In genomic region chr3:8975081-8976020, GRCh38 we compare ENCODE assay signal across 25 cellular contexts. TPM values are rescaled to one million over a fixed set of nuclear protein-coding genes. Genes with fewer than 3 reads are reported as not detected.
DNase-seq lines count a peak whose midpoint lies in the region; ATAC-seq and TF ChIP-seq lines count a peak whose summit lies in the region.
"Had no signal": no experiment of that assay in that cellular context is flagged by ENCODE, and none has a peak within 500 bp of the region (broad histone marks: within the 10 kb centered on the region; RNA-seq: fewer than 3 reads in every experiment).

No MANE protein-coding gene starts in this region.

- no peak overlapping the region for H2BK12ac ChIP-seq in neuronal stem cell (ENCODE audit: low read length)

- TF ChIP-seq CTCF in Panc1 (IDR thresholded peaks at IDR 0.05) = no peak
- TF ChIP-seq CTCF in foreskin keratinocyte (conservative IDR thresholded peaks at IDR 0.05) = no peak
- TF ChIP-seq CTCF in prostate gland (IDR thresholded peaks at IDR 0.05) = no peak

- peaks cover 0 to 21% (median 3%) of the 10 kb centered on the region in 11 donors for H3K9me3 Mint-ChIP-seq in naive thymus-derived CD4-positive, alpha-beta T cell
- H3K9me3 Mint-ChIP-seq: CD4-positive, alpha-beta T cell had no signal

- intact Hi-C loops in Panc1 (cut with micrococcal nuclease; ENCODE audit: unreplicated experiment) (no loop called here), prostate gland (cut with DNase I) (no loop called here)
- intact Hi-C loops in naive thymus-derived CD4-positive, alpha-beta T cell (cut with micrococcal nuclease) = no loop called here

- TF ChIP-seq POLR2A in prostate gland (IDR thresholded peaks at IDR 0.05) = no peak

- H3K23ac ChIP-seq in neuronal stem cell (ENCODE audit: low read depth, low read length, poor library complexity) = no peak overlapping the region

- no peaks in the 10 kb centered on the region for H3K4me1 ChIP-seq in Panc1 (ENCODE audit: control insufficient read depth, insufficient read depth, low read length)
- H3K4me1 ChIP-seq in foreskin keratinocyte = no peaks in the 10 kb centered on the region
- peaks cover 0 to 4% of the 10 kb centered on the region in 2 donors for H3K4me1 ChIP-seq in neuronal stem cell (ENCODE audit: control insufficient read depth in 2 of 2, insufficient read depth in 1 of 2, low read depth in 1 of 2, low read length in 2 of 2)
- H3K4me1 ChIP-seq in naive thymus-derived CD4-positive, alpha-beta T cell (ENCODE audit: control insufficient read depth in 2 of 2, insufficient read depth in 2 of 2, low read length in 2 of 2) = no peaks in the 10 kb centered on the region
- H3K4me1 ChIP-seq in prostate gland (replicated peaks) = no peaks in the 10 kb centered on the region
- H3K4me1 ChIP-seq: A549, SJSA1 had no signal

- H4K8ac ChIP-seq in neuronal stem cell (ENCODE audit: low read depth, low read length) = no peak overlapping the region

- peak overlapping the region; percentile 38 for H3K9ac ChIP-seq in neuronal stem cell (ENCODE audit: low read depth, low read length, poor library complexity)
- H3K9ac ChIP-seq: BLaER1 treated with 17β-estradiol and CSF1 and Interleukin-3, amounts not matched to agents 10 nM and 100 nM had no signal

- H3K4me3 Mint-ChIP-seq in naive thymus-derived CD4-positive, alpha-beta T cell = no peak overlapping the region
- H3K4me3 Mint-ChIP-seq: CD4-positive, alpha-beta T cell had no signal

- POLR2A ChIA-PET in Panc1 (lab: Charles Lee) = no interaction called here
- POLR2A ChIA-PET in naive thymus-derived CD4-positive, alpha-beta T cell (lab: Charles Lee) = no interaction called here

- H3K27ac Mint-ChIP-seq in naive thymus-derived CD4-positive, alpha-beta T cell = peak overlapping the region in 1 of 9 donors; percentile 25
- H3K27ac Mint-ChIP-seq: CD4-positive, alpha-beta T cell had no signal

- H3K36me3 Mint-ChIP-seq in naive thymus-derived CD4-positive, alpha-beta T cell = peaks cover 0 to 4% (median 0%) of the 10 kb centered on the region in 5 donors

- no peak overlapping the region for H4K91ac ChIP-seq in neuronal stem cell (ENCODE audit: low read depth, low read length, poor library complexity)

- DNase-seq in HK-2 (ENCODE audit: unreplicated experiment) (peak; percentile 17), Panc1 (ENCODE audit: low read depth, low spot score) (no peak), foreskin keratinocyte (no peak), neuronal stem cell (ENCODE audit: low spot score) (no peak), prostate gland (ENCODE audit: low spot score) (no peak)
- no peak for DNase-seq in NK-92 treated with Interleukin-12 subunit alpha and Interleukin-12 subunit beta, amount 100 ng/mL, for 24 hours (lab: John Stamatoyannopoulos, UW)
- no peak for DNase-seq in naive thymus-derived CD4-positive, alpha-beta T cell
- DNase-seq: AML-193; CD4-positive, alpha-beta T cell; DMS53; Kasumi-1; NCI-H1105; NCI-H146; NCI-H1930; NCI-H2107; NCI-H524; NCI-H774; PC-9; Right ventricle myocardium superior; RPMI8226 had no signal

- no peak overlapping the region for H2BK120ac ChIP-seq in neuronal stem cell (ENCODE audit: low read depth, low read length)

- WGBS in neuronal stem cell (ENCODE audit: extremely low coverage in 2 of 2, insufficient read length in 2 of 2, insufficient replicate concordance in 1 of 2), 2 donors = no CpG with 5 or more reads among the region's 11 CpGs
- WGBS in prostate gland = 69% methylated on average over 11 of the region's 11 CpGs

- no peak overlapping the region for H2AK5ac ChIP-seq in neuronal stem cell (ENCODE audit: low read depth, low read length)

- in situ Hi-C loops in Panc1 (cut with HindIII; ENCODE audit: low pct_unique_long_range_greater_than_20kb, low sequenced_read_pairs) = no loop called here

- no peaks in the 10 kb centered on the region for H3K79me1 ChIP-seq in neuronal stem cell (ENCODE audit: low read depth, low read length)

- BruUV-seq in Panc1 (replicated peaks; lab: Mats Ljungman, UMichigan) = no TSS peak

- H3K27me3 Mint-ChIP-seq in naive thymus-derived CD4-positive, alpha-beta T cell = peaks cover 0 to 15% (median 11%) of the 10 kb centered on the region in 5 donors

- no peak overlapping the region for H2BK15ac ChIP-seq in neuronal stem cell (ENCODE audit: low read length)

- no peaks in the 10 kb centered on the region for H3K9me3 ChIP-seq in Panc1 (ENCODE audit: control insufficient read depth, insufficient read depth, low read depth, low read length)
- H3K9me3 ChIP-seq in neuronal stem cell (replicated peaks in 1 of 2; ENCODE audit: control insufficient read depth in 2 of 2, insufficient read depth in 1 of 2, low read depth in 1 of 2, low read length in 2 of 2) = peaks cover 2 to 6% of the 10 kb centered on the region in 2 donors
- peaks cover 0 to 10% (median 0%) of the 10 kb centered on the region in 3 experiments for H3K9me3 ChIP-seq in naive thymus-derived CD4-positive, alpha-beta T cell (ENCODE audit: control insufficient read depth in 2 of 3, low read length in 3 of 3)
- H3K9me3 ChIP-seq in prostate gland = no peaks in the 10 kb centered on the region

- H3K18ac ChIP-seq in neuronal stem cell (ENCODE audit: low read length) = peak overlapping the region; percentile 84

- H2BK5ac ChIP-seq in neuronal stem cell (ENCODE audit: low read length) = peak overlapping the region; percentile 54

- H3K27me3 ChIP-seq in Panc1 (ENCODE audit: control insufficient read depth, insufficient read depth, low read length) = no peaks in the 10 kb centered on the region
- peaks cover 9% of the 10 kb centered on the region for H3K27me3 ChIP-seq in foreskin keratinocyte
- H3K27me3 ChIP-seq in neuronal stem cell (ENCODE audit: control insufficient read depth in 3 of 3, insufficient read depth in 3 of 3, low read depth in 1 of 3, low read length in 3 of 3) = no peaks in the 10 kb centered on the region
- H3K27me3 ChIP-seq in naive thymus-derived CD4-positive, alpha-beta T cell (ENCODE audit: control insufficient read depth in 2 of 2, insufficient read depth in 2 of 2, low read length in 2 of 2) = no peaks in the 10 kb centered on the region
- no peaks in the 10 kb centered on the region for H3K27me3 ChIP-seq in prostate gland (replicated peaks; ENCODE audit: insufficient read depth)
- H3K27me3 ChIP-seq: BLaER1 treated with 17β-estradiol and CSF1 and Interleukin-3, amounts not matched to agents 10 nM and 100 nM; SJSA1 had no signal

- H3K4me3 ChIP-seq in Panc1 (ENCODE audit: low read depth in 2 of 2, low read length in 2 of 2) = no peak overlapping the region
- no peak overlapping the region for H3K4me3 ChIP-seq in neuronal stem cell (ENCODE audit: low read length in 2 of 2)
- no peak overlapping the region for H3K4me3 ChIP-seq in naive thymus-derived CD4-positive, alpha-beta T cell (ENCODE audit: low read length)
- no peak overlapping the region for H3K4me3 ChIP-seq in prostate gland
- H3K4me3 ChIP-seq: A549; BLaER1 treated with 17β-estradiol and CSF1 and Interleukin-3, amounts not matched to agents 10 nM and 100 nM; GM12878; PC-9; SJSA1 had no signal

- H2AFZ ChIP-seq in neuronal stem cell (ENCODE audit: low read length) = peak overlapping the region; percentile 16
- H2AFZ ChIP-seq: PC-9 had no signal

- H3K4me2 ChIP-seq in neuronal stem cell (ENCODE audit: insufficient read depth, low read length, poor library complexity, severe bottlenecking) = no peak overlapping the region
- H3K4me2 ChIP-seq: A549; BLaER1 treated with 17β-estradiol and CSF1 and Interleukin-3, amounts not matched to agents 10 nM and 100 nM; PC-9 had no signal

- no peak overlapping the region for H3K4ac ChIP-seq in neuronal stem cell (ENCODE audit: low read length)

- CTCF ChIA-PET in Panc1 (lab: Charles Lee) = interaction anchor here (1.2 kb wide), 1 partner anchor 13 kb away, joined by 4 read pairs; no protein-coding TSS in a partner anchor
- CTCF ChIA-PET in naive thymus-derived CD4-positive, alpha-beta T cell (lab: Charles Lee) = interaction anchor here (0.9 to 11.8 kb wide), 3 partner anchors 12 to 327 kb away, joined by 3 to 95 read pairs (median 3); no protein-coding TSS in a partner anchor

- H3K14ac ChIP-seq in neuronal stem cell (ENCODE audit: low read length) = no peak overlapping the region

- peaks cover 0 to 4% (median 0%) of the 10 kb centered on the region in 7 donors for H3K4me1 Mint-ChIP-seq in naive thymus-derived CD4-positive, alpha-beta T cell

- no peaks in the 10 kb centered on the region for H3K36me3 ChIP-seq in Panc1 (ENCODE audit: control insufficient read depth, insufficient read depth, low read length)
- H3K36me3 ChIP-seq in neuronal stem cell (replicated peaks in 1 of 2; ENCODE audit: control insufficient read depth in 2 of 2, insufficient read depth in 2 of 2, low read length in 2 of 2) = no peaks in the 10 kb centered on the region
- H3K36me3 ChIP-seq in naive thymus-derived CD4-positive, alpha-beta T cell (ENCODE audit: control insufficient read depth in 2 of 3, insufficient read depth in 3 of 3, low read length in 3 of 3) = no peaks in the 10 kb centered on the region
- no peaks in the 10 kb centered on the region for H3K36me3 ChIP-seq in prostate gland
- H3K36me3 ChIP-seq: SJSA1 had no signal

- ATAC-seq in Panc1 (peak; percentile 35; the same call in 1 of the 2 replicates), foreskin keratinocyte (peak; percentile 11), GM21423 (IDR thresholded peaks at IDR 0.05; ENCODE audit: unreplicated experiment) (no peak)
- no peak for ATAC-seq in naive thymus-derived CD4-positive, alpha-beta T cell
- ATAC-seq: A549, GM12878 had no signal

- H3K27ac ChIP-seq in Panc1 (ENCODE audit: low read length) = no peak overlapping the region
- H3K27ac ChIP-seq in foreskin keratinocyte = no peak overlapping the region
- no peak overlapping the region for H3K27ac ChIP-seq in neuronal stem cell (replicated peaks; ENCODE audit: low read length)
- no peak overlapping the region for H3K27ac ChIP-seq in naive thymus-derived CD4-positive, alpha-beta T cell (ENCODE audit: low read depth, low read length)
- no peak overlapping the region for H3K27ac ChIP-seq in prostate gland
- H3K27ac ChIP-seq: A549; BLaER1 treated with 17β-estradiol and CSF1 and Interleukin-3, amounts not matched to agents 10 nM and 100 nM; PC-9; SJSA1 had no signal

RNA-seq across cellular contexts. Expression of gene RAD18, which starts 12.1 kb away (rescaled TPM):
- total RNA-seq in Panc1 (2021; ENCODE audit: unreplicated experiment) (13.8 TPM), foreskin keratinocyte (23.3 and 23.5 TPM in 2 replicates), prostate gland (10 to 100 TPM; 12.2 to 15.6 TPM)
- 5.3 TPM for polyA plus RNA-seq in Panc1 (2012; ENCODE audit: insufficient read length)
- 6.7 and 7.8 TPM in 2 replicates for polyA plus RNA-seq in foreskin keratinocyte
- polyA plus RNA-seq in neuronal stem cell (2013, experiment 1 of 2) = 11.9 TPM
- 11.7 TPM for polyA plus RNA-seq in neuronal stem cell (2013, experiment 2 of 2)
- 10 to 100 TPM in 4 of 5 experiments, 1 to 10 TPM in 1; 9.3 to 36.4 (median 18.2) TPM for total RNA-seq in naive thymus-derived CD4-positive, alpha-beta T cell
- polyA plus RNA-seq in naive thymus-derived CD4-positive, alpha-beta T cell = 10 to 100 TPM; 10.5 to 12.9 TPM

Comparison
In these comparisons a context has a peak if more than half of its experiments do, and no peak if none do; other contexts are left out.
1. ATAC-seq: peak in Panc1 (single experiment) and foreskin keratinocyte (single experiment); none in GM21423 (single experiment) and naive thymus-derived CD4-positive, alpha-beta T cell (single experiment).